ENCODE assay signal across 18 cellular contexts in the genomic region with DNA sequence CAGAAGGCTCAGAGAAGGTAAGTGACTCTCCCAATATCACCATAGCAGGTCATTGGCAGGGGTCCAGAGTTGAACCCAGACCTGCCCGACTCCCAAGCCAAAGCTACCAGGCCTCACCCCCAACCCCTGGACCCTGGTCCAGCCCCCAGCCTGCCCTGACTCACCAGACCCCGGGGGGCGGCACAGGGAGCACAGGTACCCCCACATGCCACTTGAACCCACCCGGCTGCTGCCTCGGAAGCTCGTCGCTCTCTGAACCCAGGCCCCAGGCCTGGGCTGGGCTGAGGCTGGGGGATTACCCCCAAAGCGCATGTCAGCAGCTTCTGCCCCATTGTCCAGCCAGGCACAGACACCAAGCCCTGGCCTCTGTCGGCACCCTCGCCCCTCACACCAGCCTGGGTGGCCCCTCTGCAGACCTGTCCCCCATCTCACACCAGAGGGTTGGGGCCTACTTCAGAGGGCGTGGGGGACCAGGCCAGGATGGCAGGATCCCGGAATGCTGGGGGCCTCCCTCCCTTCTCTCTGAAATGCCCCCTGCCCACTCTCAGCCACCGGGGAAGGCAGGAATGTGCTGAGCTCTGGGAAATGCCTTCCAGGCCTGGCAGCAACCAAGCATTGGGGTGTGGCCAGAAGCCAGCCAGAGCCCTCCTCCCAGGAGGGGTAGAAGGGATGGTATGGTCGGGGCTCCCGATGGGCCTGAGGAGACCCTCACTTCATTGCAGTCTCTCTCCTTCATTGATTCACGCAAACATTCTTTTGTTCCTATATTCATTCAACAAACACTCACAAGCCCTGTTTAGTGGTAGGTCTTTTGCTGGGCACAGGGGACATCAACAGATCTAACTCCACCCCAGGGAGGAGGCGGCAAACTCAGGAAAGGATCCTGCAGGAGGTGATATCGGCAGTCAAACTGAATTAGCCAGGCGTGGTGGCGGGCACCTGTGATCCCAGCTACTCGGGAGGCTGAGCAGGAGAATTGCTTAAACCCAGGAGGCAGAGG. TPM values are rescaled to one million over a fixed set of nuclear protein-coding genes. Genes with fewer than 3 reads are reported as not detected.
DNase-seq lines count a peak whose midpoint lies in the region; ATAC-seq and TF ChIP-seq lines count a peak whose summit lies in the region.
"Had no signal": no experiment of that assay in that cellular context is flagged by ENCODE, and none has a peak within 500 bp of the region (broad histone marks: within the 10 kb centered on the region; RNA-seq: fewer than 3 reads in every experiment).

No MANE protein-coding gene starts in this region.

- H3K4me3 ChIP-seq in osteoblast (ENCODE audit: insufficient read depth, low read length), result no peak overlapping the region
- no peak overlapping the region for H3K4me3 ChIP-seq in colonic mucosa
- no peak overlapping the region for H3K4me3 ChIP-seq in aorta (ENCODE audit: low read length in 2 of 2)
- H3K4me3 ChIP-seq: pancreas had no signal

- 66 to 71% methylated on average over 21 of the region's 21 CpGs for WGBS in aorta, 2 donors

- H3K79me2 ChIP-seq in osteoblast (ENCODE audit: insufficient read depth, low read length), result no peaks in the 10 kb centered on the region

- H3K27ac ChIP-seq in osteoblast (ENCODE audit: low read depth, low read length), result no peak overlapping the region
- no peak overlapping the region for H3K27ac ChIP-seq in colonic mucosa
- H3K27ac ChIP-seq in aorta (ENCODE audit: low read depth in 1 of 2, low read length in 2 of 2), result no peak overlapping the region
- H3K27ac ChIP-seq: pancreas had no signal

- H3K9ac ChIP-seq in colonic mucosa (ENCODE audit: low read depth in 2 of 2, low read length in 2 of 2), result no peak overlapping the region

- peak overlapping the region; percentile 23 for H2AFZ ChIP-seq in osteoblast (ENCODE audit: low read length)

- peaks cover 12% of the 10 kb centered on the region for H3K27me3 Mint-ChIP-seq in brain

- intact Hi-C loops in colonic mucosa (cut with DNase I) (no loop called here), aorta (cut with DNase I) (no loop called here)

- H3K36me3 ChIP-seq in osteoblast (ENCODE audit: insufficient read depth, low read length) (no peaks in the 10 kb centered on the region), colonic mucosa (no peaks in the 10 kb centered on the region), aorta (ENCODE audit: control insufficient read depth in 1 of 2, insufficient read depth in 2 of 2, low read length in 1 of 2) (no peaks in the 10 kb centered on the region)
- H3K36me3 ChIP-seq: pancreas had no signal

- H3K4me1 Mint-ChIP-seq in brain, result peaks cover 31% of the 10 kb centered on the region

- H4K20me1 ChIP-seq in osteoblast (ENCODE audit: insufficient read depth, low read length), result no peaks in the 10 kb centered on the region

- no peak for TF ChIP-seq CTCF in GM13976 (IDR thresholded peaks at IDR 0.05; ENCODE audit: borderline replicate concordance, control extremely low read depth, extremely low read depth, insufficient read depth, missing control alignments)
- no peak for TF ChIP-seq CTCF in brain (conservative IDR thresholded peaks at IDR 0.05)
- TF ChIP-seq CTCF in osteoblast (IDR thresholded peaks at IDR 0.05; ENCODE audit: extremely low read depth, low read depth, low read length), result no peak
- no peak for TF ChIP-seq CTCF in colonic mucosa (IDR thresholded peaks at IDR 0.05)

- peak overlapping the region in 3 of 5 experiments; percentile 62 to 89 (median 68) for H3K27ac Mint-ChIP-seq in brain
- H3K27ac Mint-ChIP-seq: activated naive CD8-positive, alpha-beta T cell treated with anti-CD3 and anti-CD28 coated beads for 36 hours; T-helper 17 cell had no signal

- H3K4me3 Mint-ChIP-seq in brain, result peak overlapping the region in 1 of 5 experiments; percentile 68
- H3K4me3 Mint-ChIP-seq: activated naive CD8-positive, alpha-beta T cell treated with anti-CD3 and anti-CD28 coated beads for 36 hours; T-helper 17 cell had no signal

- H3K36me3 Mint-ChIP-seq in brain, result no peaks in the 10 kb centered on the region
- H3K36me3 Mint-ChIP-seq: activated naive CD8-positive, alpha-beta T cell treated with anti-CD3 and anti-CD28 coated beads for 36 hours had no signal

- peak; percentile 12 for DNase-seq in GM13976 (ENCODE audit: low spot score)
- peak; percentile 48 for DNase-seq in osteoblast (ENCODE audit: insufficient read length, low spot score, missing footprints)
- DNase-seq in colonic mucosa, result no peak
- DNase-seq in aorta, result no peak
- DNase-seq: activated CD8-positive, alpha-beta memory T cell treated with anti-CD3 and anti-CD28 coated beads, Interleukin-2, amount 50 U/mL, for 48 hours; activated naive CD8-positive, alpha-beta T cell treated with anti-CD3 and anti-CD28 coated beads for 36 hours; central memory CD4-positive, alpha-beta T cell; DMS153; MV-4-11; NCI-H2107; NCI-H748 treated with DMSO at 0.1 percent for 48 hours; pancreas; T-helper 17 cell had no signal

- in situ Hi-C loops in GM13976 (cut with MboI; ENCODE audit: low sequenced_read_pairs, unreplicated experiment), result no loop called here

- H3K4me2 ChIP-seq in osteoblast (ENCODE audit: insufficient read depth, low read length), result no peak overlapping the region

- H3K9me3 Mint-ChIP-seq in brain, result peaks cover 0 to 4% (median 0%) of the 10 kb centered on the region in 5 experiments
- H3K9me3 Mint-ChIP-seq: activated naive CD8-positive, alpha-beta T cell treated with anti-CD3 and anti-CD28 coated beads for 36 hours had no signal

- peaks cover 7% of the 10 kb centered on the region for H3K4me1 ChIP-seq in osteoblast (ENCODE audit: insufficient read depth, low read length)
- H3K4me1 ChIP-seq in colonic mucosa, result no peaks in the 10 kb centered on the region
- H3K4me1 ChIP-seq in aorta (ENCODE audit: control insufficient read depth in 1 of 2, insufficient read depth in 2 of 2, low read length in 2 of 2), result no peaks in the 10 kb centered on the region
- H3K4me1 ChIP-seq: pancreas had no signal

- no peaks in the 10 kb centered on the region for H3K9me3 ChIP-seq in osteoblast (ENCODE audit: low read depth, low read length)
- H3K9me3 ChIP-seq in colonic mucosa, result no peaks in the 10 kb centered on the region
- no peaks in the 10 kb centered on the region for H3K9me3 ChIP-seq in aorta (ENCODE audit: control insufficient read depth, low read length)
- H3K9me3 ChIP-seq: pancreas had no signal

- ATAC-seq in HG02973 (IDR thresholded peaks at IDR 0.05; ENCODE audit: unreplicated experiment) (no peak), aorta (ENCODE audit: low FRiP score) (no peak)
- ATAC-seq: activated CD4-positive, CD25-positive, alpha-beta regulatory T cell treated with anti-CD3 and anti-CD28 coated beads, Interleukin-2, amount 50 U/mL, for 24 hours; pancreas; T-helper 17 cell had no signal

- no peaks in the 10 kb centered on the region for H3K27me3 ChIP-seq in osteoblast (ENCODE audit: insufficient read depth, low read length)
- H3K27me3 ChIP-seq in colonic mucosa, result no peaks in the 10 kb centered on the region
- no peaks in the 10 kb centered on the region for H3K27me3 ChIP-seq in aorta (ENCODE audit: control insufficient read depth in 1 of 2, insufficient read depth in 2 of 2, low read length in 1 of 2)
- H3K27me3 ChIP-seq: pancreas had no signal

RNA-seq across cellular contexts. Expression of gene PRX, which starts 1.7 kb away (rescaled TPM):
- 2.6 TPM for polyA plus RNA-seq in brain (ENCODE audit: insufficient read depth, low read depth, low replicate concordance)
- 2.7 and 3.3 TPM in 2 replicates for total RNA-seq in osteoblast
- 1 to 10 TPM; 1.4 to 1.7 TPM for total RNA-seq in colonic mucosa
- 1 to 10 TPM; 4.9 to 7.6 TPM for total RNA-seq in aorta
- 1 to 10 TPM; 3.1 to 5.2 TPM for polyA plus RNA-seq in aorta

RNA-seq across cellular contexts. Expression of gene SERTAD1, which starts 11.0 kb away (rescaled TPM):
- polyA plus RNA-seq in brain (ENCODE audit: insufficient read depth, low read depth, low replicate concordance) (4.6 TPM), aorta (10 to 100 TPM; 13.0 to 15.8 TPM)
- total RNA-seq in osteoblast (15.2 and 15.3 TPM in 2 replicates), colonic mucosa (10 to 100 TPM in 1 of 2 donors, 1 to 10 TPM in 1; 8.7 to 16.0 TPM), aorta (10 to 100 TPM; 19.7 to 27.8 TPM)

RNA-seq across cellular contexts. Expression of gene HIPK4, which starts 24.9 kb away (rescaled TPM):
- polyA plus RNA-seq in brain (ENCODE audit: insufficient read depth, low read depth, low replicate concordance) (not detected), aorta (under 1 TPM in 1 of 2 donors, not detected in 1; 0.51 TPM)
- total RNA-seq in osteoblast (0.29 and 0.36 TPM in 2 replicates), colonic mucosa (not detected), aorta (under 1 TPM; 0.21 to 0.23 TPM)
- total RNA-seq: activated naive CD8-positive, alpha-beta T cell treated with anti-CD3 and anti-CD28 coated beads for 36 hours; frontal cortex; RPMI7951; T-helper 17 cell had no signal

RNA-seq across cellular contexts. Expression of gene SERTAD3, which starts 29.3 kb away (rescaled TPM):
- 10.5 TPM for polyA plus RNA-seq in brain (ENCODE audit: insufficient read depth, low read depth, low replicate concordance)
- total RNA-seq in osteoblast, result 21.2 and 23.5 TPM in 2 replicates
- 10 to 100 TPM; 26.5 to 36.0 TPM for total RNA-seq in colonic mucosa
- total RNA-seq in aorta, result 10 to 100 TPM; 34.8 to 46.3 TPM
- 10 to 100 TPM; 25.0 to 28.5 TPM for polyA plus RNA-seq in aorta

RNA-seq across cellular contexts. Expression of gene BLVRB, which starts 50.7 kb away (rescaled TPM):
- 24.4 TPM for polyA plus RNA-seq in brain (ENCODE audit: insufficient read depth, low read depth, low replicate concordance)
- total RNA-seq in osteoblast, result 75.7 and 82.2 TPM in 2 replicates
- total RNA-seq in colonic mucosa, result 10 to 100 TPM; 76.5 to 94.9 TPM
- 10 to 100 TPM; 72.3 to 77.1 TPM for total RNA-seq in aorta
- 100 to 1,000 TPM in 1 of 2 donors, 10 to 100 TPM in 1; 96.8 to 134 TPM for polyA plus RNA-seq in aorta

Comparison
In these comparisons a context has a peak if more than half of its experiments do, and no peak if none do; other contexts are left out.
1. DNase-seq: peak in GM13976 (single experiment) and osteoblast (single experiment); none in colonic mucosa (single experiment) and aorta (0 of 2).